In genomic region chr13:94959616-94960015, GRCh38 we compare ENCODE assay signal across 24 cellular contexts.
"Had no signal": no experiment of that assay in that cellular context is flagged by ENCODE, and none has a peak within 500 bp of the region (broad histone marks: within the 10 kb centered on the region; RNA-seq: fewer than 3 reads in every experiment).

No MANE protein-coding gene starts in this region.

- H3K27me3 ChIP-seq: ovary, tibial artery, upper lobe of left lung, uterus had no signal

- H3K4me3 Mint-ChIP-seq: effector memory CD8-positive, alpha-beta T cell; naive thymus-derived CD4-positive, alpha-beta T cell; nephron progenitor cell; stimulated activated memory B cell treated with anti-CD40 and anti-IgM and Interleukin-4, amounts not matched to agents 10 μg/mL and 1 μg/mL and 100 μg/mL, for 72 hours; stimulated activated naive CD8-positive, alpha-beta T cell treated with anti-CD3 and anti-CD28 coated beads, Interleukin-15, Interleukin-2, amounts not matched to agents 100 ng/mL and 50 ng/mL, for 24 hours had no signal

- H3K4me1 Mint-ChIP-seq: naive thymus-derived CD4-positive, alpha-beta T cell; nephron progenitor cell; stimulated activated memory B cell treated with anti-CD40 and anti-IgM and Interleukin-4, amounts not matched to agents 10 μg/mL and 1 μg/mL and 100 μg/mL, for 72 hours had no signal

- H3K4me3 ChIP-seq: esophagus muscularis mucosa, gastrocnemius medialis, lung, ovary, prostate gland, spleen, tibial artery, upper lobe of left lung, uterus had no signal

- H3K36me3 ChIP-seq: esophagus muscularis mucosa, gastrocnemius medialis, ovary, prostate gland, spleen, tibial artery, upper lobe of left lung, uterus had no signal

- H3K9me3 ChIP-seq: esophagus muscularis mucosa, gastrocnemius medialis, ovary, prostate gland, spleen, tibial artery, upper lobe of left lung, uterus had no signal

- H3K27ac Mint-ChIP-seq: effector memory CD8-positive, alpha-beta T cell; naive thymus-derived CD4-positive, alpha-beta T cell; nephron progenitor cell; stimulated activated memory B cell treated with anti-CD40 and anti-IgM and Interleukin-4, amounts not matched to agents 10 μg/mL and 1 μg/mL and 100 μg/mL, for 72 hours; stimulated activated naive CD8-positive, alpha-beta T cell treated with anti-CD3 and anti-CD28 coated beads, Interleukin-15, Interleukin-2, amounts not matched to agents 100 ng/mL and 50 ng/mL, for 24 hours had no signal

- H3K9me3 Mint-ChIP-seq: effector memory CD8-positive, alpha-beta T cell; naive thymus-derived CD4-positive, alpha-beta T cell; stimulated activated memory B cell treated with anti-CD40 and anti-IgM and Interleukin-4, amounts not matched to agents 10 μg/mL and 1 μg/mL and 100 μg/mL, for 72 hours; stimulated activated naive CD8-positive, alpha-beta T cell treated with anti-CD3 and anti-CD28 coated beads, Interleukin-15, Interleukin-2, amounts not matched to agents 100 ng/mL and 50 ng/mL, for 24 hours had no signal

- H3K36me3 Mint-ChIP-seq: naive thymus-derived CD4-positive, alpha-beta T cell; stimulated activated memory B cell treated with anti-CD40 and anti-IgM and Interleukin-4, amounts not matched to agents 10 μg/mL and 1 μg/mL and 100 μg/mL, for 72 hours had no signal

- H3K27ac ChIP-seq: epithelial cell of prostate, esophagus muscularis mucosa, gastrocnemius medialis, ovary, prostate gland, spleen, tibial artery, upper lobe of left lung, uterus had no signal

- DNase-seq: effector memory CD8-positive, alpha-beta T cell; gastrocnemius medialis; glutamatergic neuron; kidney; left colon; left ventricle myocardium superior; mesendoderm; naive thymus-derived CD4-positive, alpha-beta T cell; nephron progenitor cell; ovary; retina; spleen; stimulated activated CD4-positive, alpha-beta T cell treated with anti-CD3 and anti-CD28 coated beads, Interleukin-15, amount 100 ng/mL, for 24 hours; stimulated activated CD4-positive, alpha-beta T cell treated with anti-CD3 and anti-CD28 coated beads, Interleukin-1b, Interleukin-23, amount 100 ng/mL, for 48 hours; stimulated activated CD4-positive, alpha-beta T cell treated with anti-CD3 and anti-CD28 coated beads, Interleukin-4, amount 100 ng/mL, for 24 hours; tibial artery; upper lobe of left lung; uterus had no signal

- H3K27me3 Mint-ChIP-seq: stimulated activated memory B cell treated with anti-CD40 and anti-IgM and Interleukin-4, amounts not matched to agents 10 μg/mL and 1 μg/mL and 100 μg/mL, for 72 hours had no signal

- H3K4me1 ChIP-seq: esophagus muscularis mucosa, gastrocnemius medialis, prostate gland, spleen, tibial artery, upper lobe of left lung, uterus had no signal
